28 cellular contexts compared by ENCODE assay signal in genomic region chr13:109426690-109426990, GRCh38.
"Had no signal": no experiment of that assay in that cellular context is flagged by ENCODE, and none has a peak within 500 bp of the region (broad histone marks: within the 10 kb centered on the region; RNA-seq: fewer than 3 reads in every experiment).

No MANE protein-coding gene starts in this region.

- H3K27me3 ChIP-seq: body of pancreas, MG63 had no signal

- ATAC-seq: activated CD8-positive, alpha-beta T cell treated with anti-CD3 and anti-CD28 coated beads for 36 hours; activated naive CD8-positive, alpha-beta T cell treated with anti-CD3 and anti-CD28 coated beads, Interleukin-2, amount 50 U/mL, for 24 hours; body of pancreas; PC-3; Right ventricle myocardium inferior had no signal

- H3K9me3 ChIP-seq: body of pancreas, MG63 had no signal

- H3K36me3 ChIP-seq: MG63 had no signal

- H3K27ac ChIP-seq: body of pancreas, RWPE1 had no signal

- DNase-seq: activated CD4-positive, alpha-beta T cell treated with anti-CD3 and anti-CD28 coated beads, Interleukin-2, amount 10 ng/mL, durations not matched to agents 24 days and 14 days; activated CD4-positive, alpha-beta T cell treated with anti-CD3 and anti-CD28 coated beads, Interleukin-2, amount 50 U/mL, for 4 hours; activated CD8-positive, alpha-beta T cell treated with anti-CD3 and anti-CD28 coated beads for 36 hours; activated effector memory CD4-positive, alpha-beta T cell treated with Interleukin-2 at 50 U/mL for 16 hours; activated naive CD4-positive, alpha-beta T cell treated with anti-CD3 and anti-CD28 coated beads, Interleukin-2, amount 10 ng/mL, durations not matched to agents 7 days and 5 days; activated naive CD8-positive, alpha-beta T cell treated with anti-CD3 and anti-CD28 coated beads, Interleukin-2, amount 50 U/mL, for 24 hours; activated T-cell treated with anti-CD3 and anti-CD28 coated beads, Interleukin-2, amount 50 U/mL, for 24 hours; amniotic stem cell; aorta; body of pancreas; caudate nucleus; cerebellar nuclear complex; Kasumi-1; KG1; MG63; NCI-H1048; NCI-H1105 treated with DMSO at 0.1 percent for 48 hours; NCI-H1436; NCI-H1694 treated with DMSO at 0.1 percent for 48 hours; NCI-H2029; NCI-H345; NCI-H526; NCI-H748 treated with DMSO at 0.1 percent for 48 hours; NK-92 treated with Interleukin-12 subunit alpha and Interleukin-12 subunit beta, amount 100 ng/mL, for 24 hours; PC-3; T1000 had no signal

- H3K4me1 ChIP-seq: body of pancreas had no signal

- H3K4me3 ChIP-seq: body of pancreas, MG63 had no signal
